ENCODE assay signal across 8 cellular contexts in genomic region chr9:36189978-36190377, GRCh38. TPM values are rescaled to one million over a fixed set of nuclear protein-coding genes. Genes with fewer than 3 reads are reported as not detected.
A peak's percentile ranks its signal among the peaks of the same experiment; 100 is the strongest.
DNase-seq lines count a peak whose midpoint lies in the region; ATAC-seq and TF ChIP-seq lines count a peak whose summit lies in the region.

No MANE protein-coding gene starts in this region.

- POLR2A ChIA-PET in SK-N-SH (lab: Yijun Ruan, JAX), result interaction anchor here (0.6 to 1.7 kb wide), 14 partner anchors 12 to 210 kb away, joined by 3 to 7 read pairs (median 3); partner anchors contain the start of genes CCIN and RNF38
- POLR2A ChIA-PET in activated B cell treated with CpG ODN at 0.5 μM for 24 hours (lab: Charles Lee), result interaction anchor here (0.5 to 1.9 kb wide), 21 partner anchors 8 to 1557 kb away, joined by 3 to 18 read pairs (median 4); partner anchors contain the start of genes GLIPR2, GNE and SPAG8

- peak overlapping the region; percentile 51 for H3K27ac Mint-ChIP-seq in activated B cell treated with CpG ODN at 0.5 μM for 24 hours
- H3K27ac Mint-ChIP-seq in stimulated activated naive CD8-positive, alpha-beta T cell treated with anti-CD3 and anti-CD28 coated beads, Interleukin-15, Interleukin-2, amounts not matched to agents 100 ng/mL and 50 ng/mL, for 24 hours, result no peak overlapping the region

- H3K27ac ChIP-seq in SK-N-SH (ENCODE audit: low read depth in 2 of 2, low read length in 1 of 2), result peak overlapping the region; percentile 83 to 87

- WGBS in SK-N-SH (ENCODE audit: low lambda C conversion rate), result 38% methylated on average over 9 of the region's 9 CpGs

- peak overlapping the region; percentile 95 for H3K9ac ChIP-seq in SK-N-SH

- no peak for TF ChIP-seq RAD21 in SK-N-SH (IDR thresholded peaks at IDR 0.05; ENCODE audit: low read length)

- H3K9me2 ChIP-seq in SK-N-SH, result no peaks in the 10 kb centered on the region

- peak overlapping the region; percentile 83 for H3K4me2 ChIP-seq in SK-N-SH

- H3K27me3 Mint-ChIP-seq in activated B cell treated with CpG ODN at 0.5 μM for 24 hours, result no peaks in the 10 kb centered on the region
- H3K27me3 Mint-ChIP-seq in stimulated activated naive CD8-positive, alpha-beta T cell treated with anti-CD3 and anti-CD28 coated beads, Interleukin-15, Interleukin-2, amounts not matched to agents 100 ng/mL and 50 ng/mL, for 24 hours, result no peaks in the 10 kb centered on the region

- peak overlapping the region; percentile 90 for H2AFZ ChIP-seq in SK-N-SH (ENCODE audit: low read depth)

- H4K20me1 ChIP-seq in SK-N-SH (ENCODE audit: insufficient read depth), result peaks cover 36% of the 10 kb centered on the region

- H3K9me3 ChIP-seq in SK-N-SH, result no peaks in the 10 kb centered on the region
- no peaks in the 10 kb centered on the region for H3K9me3 ChIP-seq in iPS-18c (ENCODE audit: control insufficient read depth, insufficient read depth, low read length)

- no peak for TF ChIP-seq EP300 in SK-N-SH (IDR thresholded peaks at IDR 0.05; ENCODE audit: borderline replicate concordance in 1 of 2, low read depth in 1 of 2, low read length in 1 of 2)

- intact Hi-C loops in activated B cell treated with CpG ODN at 0.5 μM for 24 hours (cut with micrococcal nuclease), result loop anchor here (1.0 to 2.0 kb wide), 8 partner anchors 24 to 297 kb away; partner anchors contain the start of genes GLIPR2 and GNE

- CTCF ChIA-PET in SK-N-SH (lab: Yijun Ruan, JAX) (interaction anchor here (0.8 to 3.6 kb wide), 19 partner anchors 11 to 258 kb away, joined by 3 to 15 read pairs (median 5); partner anchors contain the start of genes CCIN and GLIPR2), activated B cell treated with CpG ODN at 0.5 μM for 24 hours (lab: Charles Lee) (interaction anchor here (0.5 to 3.7 kb wide), 9 partner anchors 17 to 539 kb away, joined by 3 to 25 read pairs (median 7); no protein-coding TSS in a partner anchor)

- H3K36me3 ChIP-seq in SK-N-SH (replicated peaks in 1 of 2; ENCODE audit: control insufficient read depth in 1 of 2, insufficient read depth in 2 of 2, low read length in 1 of 2), result peaks cover 0 to 2% of the 10 kb centered on the region in 2 experiments

- DNase-seq in SK-N-SH, result no peak
- DNase-seq in activated B cell treated with CpG ODN at 0.5 μM for 24 hours, result no peak
- no peak for DNase-seq in NCI-H1436 (lab: John Stamatoyannopoulos, UW)

- peaks cover 47% of the 10 kb centered on the region for H3K4me1 Mint-ChIP-seq in activated B cell treated with CpG ODN at 0.5 μM for 24 hours
- peaks cover 41% of the 10 kb centered on the region for H3K4me1 Mint-ChIP-seq in stimulated activated naive CD8-positive, alpha-beta T cell treated with anti-CD3 and anti-CD28 coated beads, Interleukin-15, Interleukin-2, amounts not matched to agents 100 ng/mL and 50 ng/mL, for 24 hours (ENCODE audit: low read depth)

- peaks cover 20% of the 10 kb centered on the region for H3K36me3 Mint-ChIP-seq in activated B cell treated with CpG ODN at 0.5 μM for 24 hours (ENCODE audit: low read depth)
- peaks cover 11% of the 10 kb centered on the region for H3K36me3 Mint-ChIP-seq in stimulated activated naive CD8-positive, alpha-beta T cell treated with anti-CD3 and anti-CD28 coated beads, Interleukin-15, Interleukin-2, amounts not matched to agents 100 ng/mL and 50 ng/mL, for 24 hours (ENCODE audit: low read depth)

- H3K4me3 ChIP-seq in SK-N-SH (ENCODE audit: low read depth in 2 of 2, low read length in 1 of 2) (peak overlapping the region; percentile 84 to 94), iPS-18c (ENCODE audit: insufficient read depth, low read depth, low read length) (peak overlapping the region; percentile 94; the same call in 1 of the 2 replicates)

- TF ChIP-seq CTCF in SK-N-SH (IDR thresholded peaks at IDR 0.05), result no peak
- no peak for TF ChIP-seq CTCF in activated B cell treated with CpG ODN at 0.5 μM for 24 hours (IDR thresholded peaks at IDR 0.05)

- peaks cover 5% of the 10 kb centered on the region for H3F3A ChIP-seq in SK-N-SH (replicated peaks; ENCODE audit: insufficient read depth)

- ATAC-seq in SK-N-SH treated with all-trans-retinoic acid at 6 μM for 48 hours (no peak), activated B cell treated with CpG ODN at 0.5 μM for 24 hours (ENCODE audit: low read depth) (no peak), HG03354 (IDR thresholded peaks at IDR 0.05; ENCODE audit: poor library complexity, severe bottlenecking, unreplicated experiment) (no peak), HG03342 (IDR thresholded peaks at IDR 0.05; ENCODE audit: unreplicated experiment) (no peak)

- peaks cover 47% of the 10 kb centered on the region for H3K79me2 ChIP-seq in SK-N-SH (ENCODE audit: insufficient read depth)

- no peaks in the 10 kb centered on the region for H3K9me3 Mint-ChIP-seq in activated B cell treated with CpG ODN at 0.5 μM for 24 hours
- no peaks in the 10 kb centered on the region for H3K9me3 Mint-ChIP-seq in stimulated activated naive CD8-positive, alpha-beta T cell treated with anti-CD3 and anti-CD28 coated beads, Interleukin-15, Interleukin-2, amounts not matched to agents 100 ng/mL and 50 ng/mL, for 24 hours

- H3K4me3 Mint-ChIP-seq in activated B cell treated with CpG ODN at 0.5 μM for 24 hours, result peak overlapping the region; percentile 95
- H3K4me3 Mint-ChIP-seq in stimulated activated naive CD8-positive, alpha-beta T cell treated with anti-CD3 and anti-CD28 coated beads, Interleukin-15, Interleukin-2, amounts not matched to agents 100 ng/mL and 50 ng/mL, for 24 hours, result peak overlapping the region; percentile 92

- no peaks in the 10 kb centered on the region for H3K27me3 ChIP-seq in SK-N-SH (ENCODE audit: insufficient read depth)

- peaks cover 6 to 27% of the 10 kb centered on the region in 2 experiments for H3K4me1 ChIP-seq in SK-N-SH (ENCODE audit: control insufficient read depth in 1 of 2, insufficient read depth in 2 of 2, low read depth in 1 of 2, low read length in 1 of 2)

TF ChIP-seq in SK-N-SH, 30 proteins besides CTCF, POLR2A, EP300 and RAD21 (continues in another document):
- TF ChIP-seq PBX3 (IDR thresholded peaks at IDR 0.05) (no peak), ELF1 (IDR thresholded peaks at IDR 0.05) (no peak), YY1 (IDR thresholded peaks at IDR 0.05; ENCODE audit: low read depth) (no peak), POLR2AphosphoS5 (IDR thresholded peaks at IDR 0.05; ENCODE audit: low read depth, low read length) (no peak), USF2 (IDR thresholded peaks at IDR 0.05; ENCODE audit: borderline replicate concordance, low read depth, low read length) (no peak), MXI1 (IDR thresholded peaks at IDR 0.05; ENCODE audit: low read depth, low read length) (no peak)

TF ChIP-seq in SK-N-SH treated with all-trans-retinoic acid at 6 μM for 48 hours, 23 proteins besides CTCF, POLR2A, EP300 and RAD21:
- TF ChIP-seq ZNF8 (CRISPR knock-in tag; IDR thresholded peaks at IDR 0.05) (no peak), CREB5 (CRISPR knock-in tag; IDR thresholded peaks at IDR 0.05; ENCODE audit: low read depth) (no peak), PPARA (CRISPR knock-in tag; IDR thresholded peaks at IDR 0.05; ENCODE audit: borderline replicate concordance) (no peak), GLIS3 (CRISPR knock-in tag; IDR thresholded peaks at IDR 0.05) (no peak), SNAI2 (CRISPR knock-in tag; IDR thresholded peaks at IDR 0.05) (no peak), CSDC2 (CRISPR knock-in tag; IDR thresholded peaks at IDR 0.05) (no peak), TCF4 (CRISPR knock-in tag; IDR thresholded peaks at IDR 0.05; ENCODE audit: borderline replicate concordance) (no peak)

RNA-seq across cellular contexts. Expression of gene CLTA, which starts 0.7 kb away (rescaled TPM):
- 222 and 260 TPM in 2 replicates for polyA plus RNA-seq in SK-N-SH (2012; rRNA removed)
- 329 and 395 TPM in 2 replicates for polyA plus RNA-seq in SK-N-SH (2012; cell fraction: cytosol; rRNA removed)
- 119 and 142 TPM in 2 replicates for polyA plus RNA-seq in SK-N-SH (2012; cell fraction: nucleus; rRNA removed)
- 104 and 115 TPM in 2 replicates for total RNA-seq in activated B cell treated with CpG ODN at 0.5 μM for 24 hours

RNA-seq across cellular contexts. Expression of gene CCIN, which starts 20.8 kb away (rescaled TPM):
- 0.44 and 0.54 TPM in 2 replicates for polyA plus RNA-seq in SK-N-SH (2012; rRNA removed)
- polyA plus RNA-seq in SK-N-SH (2012; cell fraction: cytosol; rRNA removed), result 0.15 and 0.35 TPM in 2 replicates
- polyA plus RNA-seq in SK-N-SH (2012; cell fraction: nucleus; rRNA removed), result 0.93 and 0.95 TPM in 2 replicates
- total RNA-seq in activated B cell treated with CpG ODN at 0.5 μM for 24 hours, result not detected in 2 replicates

RNA-seq across cellular contexts. Expression of gene GLIPR2, which starts 53.4 kb away (rescaled TPM):
- polyA plus RNA-seq in SK-N-SH (2012; rRNA removed), result 38.3 and 40.1 TPM in 2 replicates
- polyA plus RNA-seq in SK-N-SH (2012; cell fraction: cytosol; rRNA removed), result 38.4 and 43.1 TPM in 2 replicates
- 25.0 and 25.4 TPM in 2 replicates for polyA plus RNA-seq in SK-N-SH (2012; cell fraction: nucleus; rRNA removed)
- total RNA-seq in activated B cell treated with CpG ODN at 0.5 μM for 24 hours, result 13.6 and 14.3 TPM in 2 replicates
